In genomic region chr3:44198957-44199269, GRCh38 we compare ENCODE assay signal across 12 cellular contexts. TPM values are rescaled to one million over a fixed set of nuclear protein-coding genes. Genes with fewer than 3 reads are reported as not detected.
DNase-seq lines count a peak whose midpoint lies in the region; ATAC-seq, FAIRE-seq and TF ChIP-seq lines count a peak whose summit lies in the region.
"Had no signal": no experiment of that assay in that cellular context is flagged by ENCODE, and none has a peak within 500 bp of the region (broad histone marks: within the 10 kb centered on the region; RNA-seq: fewer than 3 reads in every experiment).

No MANE protein-coding gene starts in this region.

- H3K27me3 ChIP-seq in GM12878 (replicated peaks in 1 of 2; ENCODE audit: control insufficient read depth in 2 of 2, insufficient read depth in 2 of 2, low read length in 1 of 2) = no peaks in the 10 kb centered on the region; a peak in 2 of 4 replicates
- H3K27me3 ChIP-seq in neural progenitor cell = peaks cover 8% of the 10 kb centered on the region
- H3K27me3 ChIP-seq in left ventricle myocardium inferior (ENCODE audit: low read depth) = peaks cover 53% of the 10 kb centered on the region
- H3K27me3 ChIP-seq in BE2C = no peaks in the 10 kb centered on the region
- H3K27me3 ChIP-seq: ovary had no signal

- RAD21 ChIA-PET in GM12878 (lab: Charles Lee; ENCODE audit: unreplicated experiment) = interaction anchor here (0.6 to 3.6 kb wide), 14 partner anchors 12 to 491 kb away, joined by 3 to 20 read pairs (median 4); no protein-coding TSS in a partner anchor

- DNase-seq in AG20443 (ENCODE audit: low spot score) = peak; percentile 23
- DNase-seq in HFFc6 = no peak
- DNase-seq in GM12878 (ENCODE audit: low read depth, low spot score) = no peak
- no peak for DNase-seq in neural progenitor cell (ENCODE audit: low spot score)
- DNase-seq in left ventricle myocardium inferior = no peak
- DNase-seq in anterior cingulate cortex (lab: John Stamatoyannopoulos, UW) = no peak
- no peak for DNase-seq in occipital lobe (lab: John Stamatoyannopoulos, UW)
- DNase-seq in BE2C = no peak

- H3K27me3 Mint-ChIP-seq in HFFc6 (ENCODE audit: insufficient read depth) = peaks cover 8% of the 10 kb centered on the region; the same call in 1 of the 2 replicates
- peaks cover 5% of the 10 kb centered on the region for H3K27me3 Mint-ChIP-seq in neural progenitor cell (ENCODE audit: insufficient read depth, low read depth)

- peak; percentile 41 for ATAC-seq in GM12878

- H3K79me2 ChIP-seq in GM12878 (ENCODE audit: control insufficient read depth, insufficient read depth, low read length) (no peaks in the 10 kb centered on the region), neural progenitor cell (ENCODE audit: low read depth) (no peaks in the 10 kb centered on the region)

- H3K4me3 Mint-ChIP-seq in HFFc6 (no peak overlapping the region), neural progenitor cell (no peak overlapping the region)

- POLR2A ChIA-PET in GM12878 (lab: Charles Lee) = no interaction called here

- BruUV-seq in GM12878 (replicated peaks; lab: Mats Ljungman, UMichigan) = no TSS peak

- H3K27ac Mint-ChIP-seq in HFFc6 (no peak overlapping the region), neural progenitor cell (no peak overlapping the region)

- TF ChIP-seq CTCF in HFFc6 (IDR thresholded peaks at IDR 0.05) = peak; percentile 64
- no peak for TF ChIP-seq CTCF in GM12878 (IDR thresholded peaks at IDR 0.05 in 2 of 3, conservative IDR thresholded peaks at IDR 0.05 in 1 of 3; ENCODE audit: control insufficient read depth in 2 of 3, extremely low read depth in 1 of 3, insufficient read depth in 1 of 3, low read depth in 3 of 3, low read length in 3 of 3)
- no peak for TF ChIP-seq CTCF in neural progenitor cell (IDR thresholded peaks at IDR 0.05)
- no peak for TF ChIP-seq CTCF in left ventricle myocardium inferior (IDR thresholded peaks at IDR 0.05; ENCODE audit: borderline replicate concordance)
- TF ChIP-seq CTCF in BE2C (IDR thresholded peaks at IDR 0.05; ENCODE audit: low read depth, low read length) = no peak

- H4K20me1 ChIP-seq in GM12878 (ENCODE audit: control insufficient read depth, insufficient read depth) = no peaks in the 10 kb centered on the region
- H4K20me1 ChIP-seq in neural progenitor cell (ENCODE audit: low read depth) = no peaks in the 10 kb centered on the region

- H3K4me3 ChIP-seq in GM12878 = no peak overlapping the region
- H3K4me3 ChIP-seq in neural progenitor cell = no peak overlapping the region
- H3K4me3 ChIP-seq in left ventricle myocardium inferior = no peak overlapping the region
- H3K4me3 ChIP-seq in BE2C (ENCODE audit: low read depth, low read length) = no peak overlapping the region
- H3K4me3 ChIP-seq: ovary had no signal

- peaks cover 9% of the 10 kb centered on the region for H3K4me1 Mint-ChIP-seq in HFFc6 (ENCODE audit: low read depth)
- H3K4me1 Mint-ChIP-seq in neural progenitor cell = peaks cover 5% of the 10 kb centered on the region

- H3K9me3 ChIP-seq in GM12878 (replicated peaks; ENCODE audit: control insufficient read depth, insufficient read depth, low read length) (no peaks in the 10 kb centered on the region), neural progenitor cell (ENCODE audit: low read depth) (no peaks in the 10 kb centered on the region), left ventricle myocardium inferior (replicated peaks) (no peaks in the 10 kb centered on the region), BE2C (no peaks in the 10 kb centered on the region)
- H3K9me3 ChIP-seq: ovary had no signal

- H3F3A ChIP-seq in neural progenitor cell (ENCODE audit: low read depth) = no peaks in the 10 kb centered on the region

- TF ChIP-seq RAD21 in GM12878 (IDR thresholded peaks at IDR 0.05; ENCODE audit: insufficient read depth, low read depth, low read length) = no peak

- H3K9ac ChIP-seq in GM12878 (ENCODE audit: control insufficient read depth, insufficient read depth, low read length) (no peak overlapping the region), neural progenitor cell (no peak overlapping the region)

- TF ChIP-seq EP300 in GM12878 (IDR thresholded peaks at IDR 0.05; ENCODE audit: borderline replicate concordance in 1 of 2, control insufficient read depth in 1 of 2, low read depth in 2 of 2, low read length in 2 of 2) = no peak

- FAIRE-seq in GM12878 (lab: Jason Lieb, UNC) = no peak

- CTCF ChIA-PET in GM12878 (lab: Yijun Ruan, JAX) = interaction anchor here (0.6 to 4.3 kb wide), 28 partner anchors 8 to 655 kb away, joined by 3 to 50 read pairs (median 4); no protein-coding TSS in a partner anchor

- no peaks in the 10 kb centered on the region for H3K36me3 Mint-ChIP-seq in HFFc6 (ENCODE audit: low read depth)
- no peaks in the 10 kb centered on the region for H3K36me3 Mint-ChIP-seq in neural progenitor cell

- TF ChIP-seq POLR2A in GM12878 (IDR thresholded peaks at IDR 0.05; ENCODE audit: low read depth, low read length) = no peak

- WGBS in GM12878 (ENCODE audit: insufficient coverage, insufficient replicate concordance, low lambda C conversion rate, missing lambda C conversion rate) = 10% methylated on average over 5 of the region's 5 CpGs

- SMC1A ChIA-PET in GM12878 (lab: Charles Lee; ENCODE audit: uncharacterized antibody, unreplicated experiment) = interaction anchor here (0.5 to 2.7 kb wide), 23 partner anchors 12 to 500 kb away, joined by 3 to 16 read pairs (median 3); no protein-coding TSS in a partner anchor

- in situ Hi-C loops in GM12878 (cut with MboI) = loop anchor here (5.0 to 10.0 kb wide), 4 partner anchors 204 to 654 kb away; no protein-coding TSS in a partner anchor

- no peak overlapping the region for H3K27ac ChIP-seq in GM12878 (ENCODE audit: control insufficient read depth, insufficient read depth)
- H3K27ac ChIP-seq in neural progenitor cell = no peak overlapping the region
- H3K27ac ChIP-seq in left ventricle myocardium inferior (replicated peaks) = no peak overlapping the region
- H3K27ac ChIP-seq: ovary had no signal

- H3K36me3 ChIP-seq in GM12878 (ENCODE audit: control insufficient read depth in 2 of 2, insufficient read depth in 2 of 2, low read length in 1 of 2) (no peaks in the 10 kb centered on the region), neural progenitor cell (no peaks in the 10 kb centered on the region), left ventricle myocardium inferior (no peaks in the 10 kb centered on the region), BE2C (no peaks in the 10 kb centered on the region)
- H3K36me3 ChIP-seq: ovary had no signal

- H2AFZ ChIP-seq in GM12878 (ENCODE audit: control insufficient read depth, low read depth, low read length) = no peak overlapping the region
- peak overlapping the region; percentile 47 for H2AFZ ChIP-seq in neural progenitor cell (replicated peaks)

- H3K4me1 ChIP-seq in GM12878 (ENCODE audit: control insufficient read depth, insufficient read depth, low read length) (no peaks in the 10 kb centered on the region), neural progenitor cell (no peaks in the 10 kb centered on the region), left ventricle myocardium inferior (no peaks in the 10 kb centered on the region), BE2C (no peaks in the 10 kb centered on the region)

- no peaks in the 10 kb centered on the region for H3K9me3 Mint-ChIP-seq in HFFc6
- H3K9me3 Mint-ChIP-seq in neural progenitor cell = no peaks in the 10 kb centered on the region

- intact Hi-C loops in GM12878 (cut with micrococcal nuclease; ENCODE audit: unreplicated experiment) = loop anchor here (1.0 to 5.0 kb wide), 7 partner anchors 203 to 655 kb away; partner anchors contain the start of gene ABHD5
- intact Hi-C loops in left ventricle myocardium inferior (cut with micrococcal nuclease) = loop anchor here (5.0 kb wide), 1 partner anchor 652 kb away; no protein-coding TSS in a partner anchor

- H3K4me2 ChIP-seq in GM12878 (ENCODE audit: control insufficient read depth, insufficient read depth) (no peak overlapping the region), neural progenitor cell (no peak overlapping the region)

RNA-seq across cellular contexts. Expression of gene TOPAZ1, which starts 42.8 kb away (rescaled TPM):
- total RNA-seq in HFFc6 (2021; fragmentation: NEBNext Ultra II Directional; extraction: Animal tissue kit (Norgen Biotek cat#: 25700)) = not detected
- not detected in 2 replicates for total RNA-seq in GM12878 (2013; cell fraction: nucleolus; rRNA removed)
- total RNA-seq in GM12878 (2014; rRNA removed) (not detected in 2 replicates), GM12878 (2014; rRNA removed; fragmentation: Illumina TruSeq; extraction: Trizol) (not detected in 2 replicates), GM12878 (2021) (not detected in 2 replicates), neural progenitor cell (ENCODE audit: low replicate concordance) (not detected in 2 replicates), left ventricle myocardium inferior (not detected), occipital lobe (0.16 TPM)
- polyA plus RNA-seq in GM12878 (2011; ENCODE audit: low read depth) = not detected
- polyA plus RNA-seq in GM12878 (2011; rRNA removed) (not detected in 2 replicates), GM12878 (2014; fragmentation: Illumina TruSeq; extraction: Trizol) (not detected in 2 replicates), GM12878 (2014; fragmentation: Nextera tagmentation; extraction: Ambion mirVana) (under 1 TPM in 1 of 2 experiments, not detected in 1; 0.02 TPM), GM12878 (2014; rRNA removed) (not detected in 2 replicates), GM12878 (2016; fragmentation: Nextera tagmentation; extraction: Ambion mirVana) (not detected)
- not detected in 2 replicates for polyA plus RNA-seq in GM12878 (2011; cell fraction: cytosol; rRNA removed)
- not detected in 2 replicates for polyA plus RNA-seq in GM12878 (2011; cell fraction: nucleus; rRNA removed)
- not detected in 2 replicates for polyA plus RNA-seq in GM12878 (2012)
- not detected in 2 replicates for polyA minus RNA-seq in GM12878 (2011; rRNA and poly(A)+ RNA removed)
- polyA minus RNA-seq in GM12878 (2011; cell fraction: cytosol; rRNA and poly(A)+ RNA removed) = not detected in 2 replicates
- polyA minus RNA-seq in GM12878 (2011; cell fraction: nucleus; rRNA and poly(A)+ RNA removed) = not detected in 2 replicates
- not detected for polyA plus RNA-seq in BE2C (2012; ENCODE audit: insufficient read depth, insufficient read length, low read depth)
- total RNA-seq: mammary epithelial cell, ovary, SK-MEL-5, ureter had no signal
- polyA plus RNA-seq: mammary epithelial cell had no signal
